ENCODE assay signal across 9 cellular contexts in the genomic region with DNA sequence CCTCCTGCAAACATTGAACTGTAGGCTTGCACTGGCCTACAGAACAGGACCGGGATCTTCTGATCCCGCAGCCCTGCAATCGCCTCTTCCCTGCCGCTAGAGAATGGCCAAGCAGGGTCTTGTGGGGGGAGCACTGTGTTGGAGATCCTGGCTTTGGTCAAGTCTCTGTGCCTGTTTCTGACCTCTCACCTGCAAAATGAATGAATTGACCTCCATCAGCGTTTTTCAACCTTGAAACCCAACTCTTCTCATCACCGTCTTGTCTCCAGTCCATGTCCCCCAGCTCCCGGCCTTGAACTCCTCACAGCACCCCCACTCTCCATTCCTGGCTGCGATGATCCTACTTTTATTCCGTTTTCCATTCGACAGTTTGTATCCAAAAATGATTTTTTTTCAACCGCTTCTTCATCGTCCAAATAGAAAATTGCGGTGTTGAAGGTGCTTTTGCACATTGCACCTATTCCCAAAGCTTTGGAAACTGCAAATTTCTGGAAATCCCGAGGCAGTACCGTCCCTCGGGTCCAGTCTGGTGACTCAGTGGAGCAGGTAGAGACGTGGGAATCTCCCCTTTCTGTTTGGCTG. TPM values are rescaled to one million over a fixed set of nuclear protein-coding genes. Genes with fewer than 3 reads are reported as not detected.
DNase-seq lines count a peak whose midpoint lies in the region; ATAC-seq and TF ChIP-seq lines count a peak whose summit lies in the region.
"Had no signal": no experiment of that assay in that cellular context is flagged by ENCODE, and none has a peak within 500 bp of the region (broad histone marks: within the 10 kb centered on the region; RNA-seq: fewer than 3 reads in every experiment).

No MANE protein-coding gene starts in this region.

- no peaks in the 10 kb centered on the region for H3K9me3 Mint-ChIP-seq in activated CD8-positive, alpha-beta memory T cell treated with anti-CD3 and anti-CD28 coated beads, Interleukin-2, amount 10 ng/mL, durations not matched to agents 7 days and 5 days (ENCODE audit: low read depth)
- H3K9me3 Mint-ChIP-seq in activated T-helper 1 cell treated with anti-CD3 and anti-CD28 coated beads, Interleukin-12 subunit alpha, Interleukin-12 subunit beta, Interleukin-2, Interleukin-4 antibody, amounts not matched to agents 30 ng/mL and 10 ng/mL and 1 ng/mL, durations not matched to agents 14 hours and 24 hours and 36 hours = no peaks in the 10 kb centered on the region
- no peaks in the 10 kb centered on the region for H3K9me3 Mint-ChIP-seq in immature natural killer cell

- peak overlapping the region; percentile 37 for H3K27ac Mint-ChIP-seq in activated CD8-positive, alpha-beta memory T cell treated with anti-CD3 and anti-CD28 coated beads, Interleukin-2, amount 10 ng/mL, durations not matched to agents 7 days and 5 days
- no peak overlapping the region for H3K27ac Mint-ChIP-seq in activated T-helper 1 cell treated with anti-CD3 and anti-CD28 coated beads, Interleukin-12 subunit alpha, Interleukin-12 subunit beta, Interleukin-2, Interleukin-4 antibody, amounts not matched to agents 30 ng/mL and 10 ng/mL and 1 ng/mL, durations not matched to agents 14 hours and 24 hours and 36 hours
- peak overlapping the region; percentile 19 to 100 (median 92) for H3K27ac Mint-ChIP-seq in immature natural killer cell

- peak overlapping the region in 1 of 2 donors; percentile 86 for H3K4me3 ChIP-seq in testis
- no peak overlapping the region for H3K4me3 ChIP-seq in suprapubic skin

- peaks cover 32% of the 10 kb centered on the region for H3K36me3 Mint-ChIP-seq in activated CD8-positive, alpha-beta memory T cell treated with anti-CD3 and anti-CD28 coated beads, Interleukin-2, amount 10 ng/mL, durations not matched to agents 7 days and 5 days
- peaks cover 10% of the 10 kb centered on the region for H3K36me3 Mint-ChIP-seq in activated T-helper 1 cell treated with anti-CD3 and anti-CD28 coated beads, Interleukin-12 subunit alpha, Interleukin-12 subunit beta, Interleukin-2, Interleukin-4 antibody, amounts not matched to agents 30 ng/mL and 10 ng/mL and 1 ng/mL, durations not matched to agents 14 hours and 24 hours and 36 hours (ENCODE audit: low read depth)
- H3K36me3 Mint-ChIP-seq in immature natural killer cell = no peaks in the 10 kb centered on the region

- H3K9me3 ChIP-seq in testis (no peaks in the 10 kb centered on the region), suprapubic skin (no peaks in the 10 kb centered on the region)

- no peak for ATAC-seq in activated CD8-positive, alpha-beta memory T cell treated with anti-CD3 and anti-CD28 coated beads, Interleukin-2, amount 10 ng/mL, durations not matched to agents 7 days and 5 days
- ATAC-seq in GM19395 (IDR thresholded peaks at IDR 0.05; ENCODE audit: unreplicated experiment) = no peak

- no peaks in the 10 kb centered on the region for H3K27me3 ChIP-seq in testis
- H3K27me3 ChIP-seq in suprapubic skin = no peaks in the 10 kb centered on the region

- no peak for TF ChIP-seq EP300 in suprapubic skin (IDR thresholded peaks at IDR 0.05)

- H3K36me3 ChIP-seq in testis (ENCODE audit: low read depth, missing control alignments) (no peaks in the 10 kb centered on the region), suprapubic skin (no peaks in the 10 kb centered on the region)

- CTCF ChIA-PET in activated CD8-positive, alpha-beta memory T cell treated with anti-CD3 and anti-CD28 coated beads, Interleukin-2, amount 10 ng/mL, durations not matched to agents 7 days and 5 days (lab: Charles Lee) = interaction anchor here (1.2 to 2.9 kb wide), 3 partner anchors 48 to 158 kb away, joined by 6 to 19 read pairs (median 7); no protein-coding TSS in a partner anchor

- no peak for DNase-seq in activated CD8-positive, alpha-beta memory T cell treated with anti-CD3 and anti-CD28 coated beads, Interleukin-2, amount 10 ng/mL, durations not matched to agents 7 days and 5 days
- DNase-seq in activated CD8-positive, alpha-beta memory T cell treated with anti-CD3 and anti-CD28 coated beads, Interleukin-2, amount 50 U/mL, for 48 hours = no peak
- no peak for DNase-seq in activated T-helper 1 cell treated with anti-CD3 and anti-CD28 coated beads, Interleukin-12 subunit alpha, Interleukin-12 subunit beta, Interleukin-2, Interleukin-4 antibody, amounts not matched to agents 30 ng/mL and 10 ng/mL and 1 ng/mL, durations not matched to agents 14 hours and 24 hours and 36 hours (ENCODE audit: low spot score)
- DNase-seq in immature natural killer cell (no peak), testis (no peak), mucosa of gallbladder (ENCODE audit: low spot score) (no peak), suprapubic skin (ENCODE audit: low spot score in 2 of 2) (no peak)
- DNase-seq: NCI-H2081 had no signal

- WGBS in testis, 2 donors = 53 to 73% methylated on average over 17 of the region's 17 CpGs
- WGBS in suprapubic skin = 90% methylated on average over 17 of the region's 17 CpGs

- H3K4me3 Mint-ChIP-seq in activated CD8-positive, alpha-beta memory T cell treated with anti-CD3 and anti-CD28 coated beads, Interleukin-2, amount 10 ng/mL, durations not matched to agents 7 days and 5 days = peak overlapping the region; percentile 100
- H3K4me3 Mint-ChIP-seq in activated T-helper 1 cell treated with anti-CD3 and anti-CD28 coated beads, Interleukin-12 subunit alpha, Interleukin-12 subunit beta, Interleukin-2, Interleukin-4 antibody, amounts not matched to agents 30 ng/mL and 10 ng/mL and 1 ng/mL, durations not matched to agents 14 hours and 24 hours and 36 hours = peak overlapping the region; percentile 95
- H3K4me3 Mint-ChIP-seq in immature natural killer cell = peak overlapping the region; percentile 96 to 100 (median 99)

- H3K4me1 ChIP-seq in testis (peaks cover 49% of the 10 kb centered on the region), suprapubic skin (peaks cover 62% of the 10 kb centered on the region)

- intact Hi-C loops in activated T-helper 1 cell treated with anti-CD3 and anti-CD28 coated beads, Interleukin-12 subunit alpha, Interleukin-12 subunit beta, Interleukin-2, Interleukin-4 antibody, amounts not matched to agents 30 ng/mL and 10 ng/mL and 1 ng/mL, durations not matched to agents 14 hours and 24 hours and 36 hours (cut with micrococcal nuclease) = loop anchor here (5.0 kb wide), 2 partner anchors 420 to 1075 kb away; a partner anchor contains a TSS
- intact Hi-C loops in testis (cut with DNase I; ENCODE audit: low total_unique reads) = loop anchor here (10.0 kb wide), 1 partner anchor 57 kb away; no protein-coding TSS in a partner anchor

- TF ChIP-seq CTCF in testis (IDR thresholded peaks at IDR 0.05) = no peak
- TF ChIP-seq CTCF in suprapubic skin (IDR thresholded peaks at IDR 0.05) = no peak

- H3K27me3 Mint-ChIP-seq in activated CD8-positive, alpha-beta memory T cell treated with anti-CD3 and anti-CD28 coated beads, Interleukin-2, amount 10 ng/mL, durations not matched to agents 7 days and 5 days = no peaks in the 10 kb centered on the region
- H3K27me3 Mint-ChIP-seq in activated T-helper 1 cell treated with anti-CD3 and anti-CD28 coated beads, Interleukin-12 subunit alpha, Interleukin-12 subunit beta, Interleukin-2, Interleukin-4 antibody, amounts not matched to agents 30 ng/mL and 10 ng/mL and 1 ng/mL, durations not matched to agents 14 hours and 24 hours and 36 hours (ENCODE audit: insufficient read depth) = no peaks in the 10 kb centered on the region
- H3K27me3 Mint-ChIP-seq in immature natural killer cell (ENCODE audit: low read depth in 3 of 3) = peaks cover 5 to 23% (median 19%) of the 10 kb centered on the region in 3 donors

- TF ChIP-seq POLR2A in testis (IDR thresholded peaks at IDR 0.05) = no peak
- TF ChIP-seq POLR2A in suprapubic skin (IDR thresholded peaks at IDR 0.05) = no peak

- H3K27ac ChIP-seq in testis (peak overlapping the region; percentile 73 to 87), suprapubic skin (no peak overlapping the region)

- peaks cover 67% of the 10 kb centered on the region for H3K4me1 Mint-ChIP-seq in activated CD8-positive, alpha-beta memory T cell treated with anti-CD3 and anti-CD28 coated beads, Interleukin-2, amount 10 ng/mL, durations not matched to agents 7 days and 5 days
- peaks cover 58% of the 10 kb centered on the region for H3K4me1 Mint-ChIP-seq in activated T-helper 1 cell treated with anti-CD3 and anti-CD28 coated beads, Interleukin-12 subunit alpha, Interleukin-12 subunit beta, Interleukin-2, Interleukin-4 antibody, amounts not matched to agents 30 ng/mL and 10 ng/mL and 1 ng/mL, durations not matched to agents 14 hours and 24 hours and 36 hours (ENCODE audit: low read depth)
- peaks cover 72 to 83% of the 10 kb centered on the region in 2 donors for H3K4me1 Mint-ChIP-seq in immature natural killer cell

RNA-seq across cellular contexts. Expression of a gene that starts 2.0 kb away (rescaled TPM):
- total RNA-seq in activated CD8-positive, alpha-beta memory T cell treated with anti-CD3 and anti-CD28 coated beads, Interleukin-2, amount 10 ng/mL, durations not matched to agents 7 days and 5 days = 100 to 1,000 TPM; 280 to 356 TPM
- 134 and 137 TPM in 2 replicates for total RNA-seq in activated T-helper 1 cell treated with anti-CD3 and anti-CD28 coated beads, Interleukin-12 subunit alpha, Interleukin-12 subunit beta, Interleukin-2, Interleukin-4 antibody, amounts not matched to agents 30 ng/mL and 10 ng/mL and 1 ng/mL, durations not matched to agents 14 hours and 24 hours and 36 hours
- polyA plus RNA-seq in immature natural killer cell (10 to 100 TPM in 1 of 3 donors, 1 to 10 TPM in 2; 5.9 to 33.8 (median 6.0) TPM), testis (ENCODE audit: insufficient read depth, low read depth, low replicate concordance) (121 TPM)
- total RNA-seq in testis (100 to 1,000 TPM; 407 TPM), mucosa of gallbladder (75.0 TPM), suprapubic skin (10 to 100 TPM; 43.6 to 99.9 (median 69.5) TPM)

RNA-seq across cellular contexts. Expression of a gene that starts 2.3 kb away (rescaled TPM):
- total RNA-seq in activated CD8-positive, alpha-beta memory T cell treated with anti-CD3 and anti-CD28 coated beads, Interleukin-2, amount 10 ng/mL, durations not matched to agents 7 days and 5 days = 10 to 100 TPM; 62.1 to 73.0 TPM
- total RNA-seq in activated T-helper 1 cell treated with anti-CD3 and anti-CD28 coated beads, Interleukin-12 subunit alpha, Interleukin-12 subunit beta, Interleukin-2, Interleukin-4 antibody, amounts not matched to agents 30 ng/mL and 10 ng/mL and 1 ng/mL, durations not matched to agents 14 hours and 24 hours and 36 hours = 32.8 and 34.9 TPM in 2 replicates
- polyA plus RNA-seq in immature natural killer cell (1 to 10 TPM; 1.0 to 9.8 (median 4.9) TPM), testis (ENCODE audit: insufficient read depth, low read depth, low replicate concordance) (29.7 TPM)
- total RNA-seq in testis (10 to 100 TPM; 20.0 to 23.5 TPM), mucosa of gallbladder (10.8 TPM), suprapubic skin (1 to 10 TPM; 2.4 to 4.1 (median 3.0) TPM)

RNA-seq across cellular contexts. Expression of a gene that starts 50.9 kb away (rescaled TPM):
- 1 to 10 TPM in 1 of 2 experiments, under 1 TPM in 1; 0.21 to 1.3 TPM for total RNA-seq in activated CD8-positive, alpha-beta memory T cell treated with anti-CD3 and anti-CD28 coated beads, Interleukin-2, amount 10 ng/mL, durations not matched to agents 7 days and 5 days
- 0.18 TPM in 1 of 2 replicates, not detected in the other for total RNA-seq in activated T-helper 1 cell treated with anti-CD3 and anti-CD28 coated beads, Interleukin-12 subunit alpha, Interleukin-12 subunit beta, Interleukin-2, Interleukin-4 antibody, amounts not matched to agents 30 ng/mL and 10 ng/mL and 1 ng/mL, durations not matched to agents 14 hours and 24 hours and 36 hours
- polyA plus RNA-seq in immature natural killer cell (1 to 10 TPM; 1.3 to 2.1 (median 1.4) TPM), testis (ENCODE audit: insufficient read depth, low read depth, low replicate concordance) (12.0 TPM)
- total RNA-seq in testis (10 to 100 TPM; 30.8 to 46.1 TPM), mucosa of gallbladder (2.9 TPM), suprapubic skin (1 to 10 TPM; 5.4 to 9.7 (median 9.1) TPM)
